1 cellular context compared by ENCODE assay signal in the genomic region with DNA sequence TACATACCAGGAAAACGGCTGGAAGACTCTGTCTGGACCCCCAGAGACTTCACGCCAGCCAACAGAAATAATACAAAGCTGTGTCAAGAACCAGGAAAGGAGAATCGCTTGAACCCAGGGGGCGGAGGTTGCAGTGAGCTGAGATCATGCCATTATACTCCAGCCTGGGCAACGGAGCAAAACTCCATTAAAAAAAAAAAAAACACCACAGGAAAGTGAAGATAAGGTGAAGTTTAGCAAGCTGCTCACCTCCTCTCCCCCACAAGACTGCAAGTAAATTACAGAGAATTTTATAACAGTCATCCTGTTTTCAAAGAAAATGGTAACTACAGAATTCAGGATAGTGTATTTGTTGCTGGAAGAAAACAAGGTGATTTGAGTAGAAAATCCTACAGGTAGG.
A peak's percentile ranks its signal among the peaks of the same experiment; 100 is the strongest.
TF ChIP-seq lines count a peak whose summit lies in the region.

No MANE protein-coding gene starts in this region.

TF ChIP-seq in K562, 482 proteins besides CTCF, POLR2A, EP300 and RAD21:
- TF ChIP-seq ZNF384 (IDR thresholded peaks at IDR 0.05; ENCODE audit: low read depth, low read length), result peak; percentile 70
- TF ChIP-seq MED1 (CRISPR knock-in tag; IDR thresholded peaks at IDR 0.05; ENCODE audit: borderline replicate concordance), result no peak
- 0 out of 2 replicates have a peak, but pooled peaks have one; percentile 28 for TF ChIP-seq DPF2 (IDR thresholded peaks at IDR 0.05)
- 0 out of 2 replicates have a peak, but pooled peaks have one; percentile 17 for TF ChIP-seq ARID1B (IDR thresholded peaks at IDR 0.05)
- TF ChIP-seq ZNF551 (CRISPR knock-in tag; IDR thresholded peaks at IDR 0.05), result no peak
- TF ChIP-seq CBFA2T3 (IDR thresholded peaks at IDR 0.05), result peak; percentile 61
